ENCODE assay signal across 1 cellular context in the genomic region with DNA sequence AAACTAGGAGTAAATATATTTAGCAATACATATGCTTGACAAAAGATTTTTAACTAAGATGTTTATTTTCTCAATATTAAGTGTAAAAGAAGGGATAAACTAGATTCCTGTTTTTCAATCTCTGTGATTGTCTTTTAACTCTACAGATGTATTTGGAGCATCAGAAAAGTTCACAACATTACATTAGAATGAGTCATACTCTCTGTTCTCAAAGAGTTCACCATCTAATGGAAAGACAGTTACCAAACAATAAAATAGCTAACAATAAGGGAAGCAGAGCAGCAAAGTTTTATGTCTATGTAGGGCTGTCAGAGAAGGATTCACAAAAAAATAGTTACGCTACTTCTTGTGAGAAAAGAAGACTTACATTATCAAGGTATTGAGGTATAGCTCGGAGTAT.
TF ChIP-seq lines count a peak whose summit lies in the region.

No MANE protein-coding gene starts in this region.

TF ChIP-seq in endothelial cell of umbilical vein, 7 proteins besides CTCF, POLR2A, EP300 and RAD21:
- TF ChIP-seq EZH2 (IDR thresholded peaks at IDR 0.05; ENCODE audit: borderline replicate concordance, low read depth, low read length, severe bottlenecking) = no peak
- TF ChIP-seq FOS (IDR thresholded peaks at IDR 0.05; ENCODE audit: borderline replicate concordance, insufficient read depth, low read length) = peak; percentile 29
